13 cellular contexts compared by ENCODE assay signal in the genomic region with DNA sequence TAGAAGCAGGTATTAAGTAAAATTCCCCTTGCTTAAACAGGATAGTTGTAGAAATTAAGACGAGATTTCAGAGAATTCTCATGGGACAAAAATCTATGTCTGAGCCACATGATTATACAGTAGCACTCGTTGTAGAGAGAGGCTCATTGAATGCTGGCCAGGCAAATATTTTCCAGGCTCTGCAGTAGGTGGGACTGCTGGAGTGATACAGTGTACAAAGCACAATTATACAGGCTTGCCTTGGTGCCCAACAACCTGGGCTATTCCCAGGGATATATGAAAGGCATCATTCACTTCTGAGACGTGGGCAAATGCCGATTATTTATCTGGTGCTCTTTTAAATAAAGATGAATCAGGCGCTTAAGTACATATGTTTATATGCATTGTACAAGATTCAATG.
"Had no signal": no experiment of that assay in that cellular context is flagged by ENCODE, and none has a peak within 500 bp of the region (broad histone marks: within the 10 kb centered on the region; RNA-seq: fewer than 3 reads in every experiment).

No MANE protein-coding gene starts in this region.

- DNase-seq: activated CD4-positive, alpha-beta memory T cell treated with anti-CD3 and anti-CD28 coated beads for 36 hours; activated CD4-positive, alpha-beta T cell treated with anti-CD3 and anti-CD28 coated beads for 48 hours; activated naive CD4-positive, alpha-beta T cell treated with Interleukin-2 at 50 U/mL for 16 hours; activated naive CD8-positive, alpha-beta T cell treated with anti-CD3 and anti-CD28 coated beads for 36 hours; activated T-cell treated with anti-CD3 and anti-CD28 coated beads, Interleukin-2, amount 50 U/mL, for 48 hours; colonic mucosa; heart right ventricle; islet precursor cell; left cardiac atrium; spleen; stimulated activated CD4-positive, alpha-beta T cell treated with anti-CD3 and anti-CD28 coated beads, Interleukin-4, amount 100 ng/mL, for 1 hour; stimulated activated naive CD4-positive, alpha-beta T cell treated with Interleukin-2 at 50 U/mL for 16 hours; upper lobe of left lung had no signal
